In the genomic region with DNA sequence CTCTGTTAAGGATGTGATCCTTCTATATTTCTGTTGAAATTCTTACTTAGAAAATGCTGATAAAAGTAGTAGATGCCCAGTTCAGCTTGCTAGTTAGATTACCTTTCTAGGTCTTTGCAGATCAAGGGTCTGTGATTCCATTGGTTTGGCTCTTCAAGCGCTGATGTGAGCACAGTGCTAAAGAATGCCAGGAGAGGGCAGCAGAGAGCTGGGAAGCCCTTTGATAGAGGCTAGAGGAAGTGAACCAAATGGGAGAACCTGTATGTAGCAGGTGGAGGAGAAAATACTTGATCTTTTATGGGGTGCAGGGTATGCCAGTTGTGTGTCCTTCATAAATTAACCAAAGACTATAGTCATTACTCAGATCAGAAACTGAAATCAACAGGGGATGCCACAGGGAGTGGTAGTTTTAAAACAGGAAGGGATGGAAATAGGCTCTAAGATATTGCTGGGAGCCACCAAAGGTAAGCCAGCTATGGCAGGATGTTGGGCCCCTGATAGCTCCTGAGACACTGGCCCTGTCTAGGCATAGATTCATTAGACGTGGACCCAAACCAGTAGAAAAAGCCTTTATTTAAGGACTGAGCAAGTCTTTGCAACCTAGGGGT, we compare ENCODE assay signal across 8 cellular contexts.
DNase-seq lines count a peak whose midpoint lies in the region; ATAC-seq and TF ChIP-seq lines count a peak whose summit lies in the region.

No MANE protein-coding gene starts in this region.

- TF ChIP-seq CTCF in astrocyte of the cerebellum (IDR thresholded peaks at IDR 0.05; ENCODE audit: low read depth, low read length, missing control alignments) = peak; percentile 97
- peak; percentile 93 for TF ChIP-seq CTCF in smooth muscle cell (IDR thresholded peaks at IDR 0.05; ENCODE audit: borderline replicate concordance, insufficient read depth, poor library complexity, severe bottlenecking)

- H3K4me3 ChIP-seq in astrocyte of the cerebellum (ENCODE audit: low read depth, low read length) (no peak overlapping the region), smooth muscle cell (no peak overlapping the region)

- 18% methylated on average over 2 of the region's 2 CpGs for WGBS in smooth muscle cell (ENCODE audit: low lambda C conversion rate)

- in situ Hi-C loops in astrocyte of the cerebellum (cut with HindIII; ENCODE audit: low sequenced_read_pairs) = no loop called here

- H3K27ac ChIP-seq in smooth muscle cell (ENCODE audit: low read depth) = no peak overlapping the region

- H3K9ac ChIP-seq in smooth muscle cell (ENCODE audit: low read depth) = no peak overlapping the region

- ATAC-seq in HG02759 (IDR thresholded peaks at IDR 0.05; ENCODE audit: unreplicated experiment) = peak; percentile 97

- no peaks in the 10 kb centered on the region for H3K4me1 ChIP-seq in smooth muscle cell (ENCODE audit: low read depth)

- no peaks in the 10 kb centered on the region for H3K79me2 ChIP-seq in smooth muscle cell (ENCODE audit: low read depth)

- no peaks in the 10 kb centered on the region for H3F3A ChIP-seq in smooth muscle cell (ENCODE audit: low read depth)

- no peak overlapping the region for H3K4me2 ChIP-seq in smooth muscle cell

- no peaks in the 10 kb centered on the region for H3K36me3 ChIP-seq in smooth muscle cell (ENCODE audit: low read depth)

- H4K20me1 ChIP-seq in smooth muscle cell (ENCODE audit: low read depth) = no peaks in the 10 kb centered on the region

- DNase-seq in SIG-M5 treated with dmso at 0.1 percent for 504 hours (lab: John Stamatoyannopoulos, UW; ENCODE audit: unreplicated experiment) (peak; percentile 22), SIG-M5 (lab: John Stamatoyannopoulos, UW) (no peak), NCI-H128 (lab: John Stamatoyannopoulos, UW; ENCODE audit: unreplicated experiment) (peak; percentile 55), T follicular helper cell (ENCODE audit: low read depth) (peak; percentile 18), astrocyte of the cerebellum (ENCODE audit: low read depth) (peak; percentile 40), iPS DF 19.7 (ENCODE audit: low read depth, low spot score) (peak; percentile 38), smooth muscle cell (lab: John Stamatoyannopoulos, UW; ENCODE audit: unreplicated experiment) (peak; percentile 6)

- no peak overlapping the region for H2AFZ ChIP-seq in smooth muscle cell (ENCODE audit: low read depth)

- no peaks in the 10 kb centered on the region for H3K27me3 ChIP-seq in smooth muscle cell (ENCODE audit: low read depth)

- no peaks in the 10 kb centered on the region for H3K9me3 ChIP-seq in smooth muscle cell (replicated peaks; ENCODE audit: low read depth)
